8 cellular contexts compared by ENCODE assay signal in genomic region chr22:22321743-22322611, GRCh38.
DNase-seq lines count a peak whose midpoint lies in the region; ATAC-seq and TF ChIP-seq lines count a peak whose summit lies in the region.
"Not testable (repeated sequence)": the region's sequence is repeated elsewhere in the genome, so short reads cannot be mapped to it uniquely, and the experiment has no call there.

No MANE protein-coding gene starts in this region.

- H3K36me3 ChIP-seq in H7 (replicated peaks; ENCODE audit: control insufficient read depth, insufficient read depth, low read length) (peaks cover 11% of the 10 kb centered on the region), SJSA1 (peaks cover 19% of the 10 kb centered on the region)

- not testable (repeated sequence) for H3K4me3 Mint-ChIP-seq in activated T-helper 17 cell treated with anti-CD3 and anti-CD28 coated beads, Interleukin-2, amount 50 U/mL, for 72 hours; nephron progenitor cell; stimulated activated memory B cell treated with anti-CD40 and anti-IgM and Interleukin-4, amounts not matched to agents 10 μg/mL and 1 μg/mL and 100 μg/mL, for 72 hours

- peaks cover 46% of the 10 kb centered on the region for H3K36me3 Mint-ChIP-seq in activated T-helper 17 cell treated with anti-CD3 and anti-CD28 coated beads, Interleukin-2, amount 50 U/mL, for 72 hours (ENCODE audit: low read depth)
- H3K36me3 Mint-ChIP-seq in nephron progenitor cell (ENCODE audit: low read depth): peaks cover 19% of the 10 kb centered on the region
- peaks cover 22% of the 10 kb centered on the region for H3K36me3 Mint-ChIP-seq in stimulated activated memory B cell treated with anti-CD40 and anti-IgM and Interleukin-4, amounts not matched to agents 10 μg/mL and 1 μg/mL and 100 μg/mL, for 72 hours

- not testable (repeated sequence) for H3K4me1 ChIP-seq in SJSA1 (replicated peaks)

- not testable (repeated sequence) for H3K9me3 Mint-ChIP-seq in activated T-helper 17 cell treated with anti-CD3 and anti-CD28 coated beads, Interleukin-2, amount 50 U/mL, for 72 hours; nephron progenitor cell; stimulated activated memory B cell treated with anti-CD40 and anti-IgM and Interleukin-4, amounts not matched to agents 10 μg/mL and 1 μg/mL and 100 μg/mL, for 72 hours

- H3K27me3 ChIP-seq in H7 (ENCODE audit: control insufficient read depth, insufficient read depth, low read length): peaks cover 51% of the 10 kb centered on the region
- H3K27me3 ChIP-seq in SJSA1 (replicated peaks): not testable (repeated sequence)

- H3K27ac ChIP-seq in SJSA1: not testable (repeated sequence)

- peak overlapping the region; percentile 30 for H3K27ac Mint-ChIP-seq in activated T-helper 17 cell treated with anti-CD3 and anti-CD28 coated beads, Interleukin-2, amount 50 U/mL, for 72 hours
- H3K27ac Mint-ChIP-seq in nephron progenitor cell: not testable (repeated sequence)
- H3K27ac Mint-ChIP-seq in stimulated activated memory B cell treated with anti-CD40 and anti-IgM and Interleukin-4, amounts not matched to agents 10 μg/mL and 1 μg/mL and 100 μg/mL, for 72 hours: peak overlapping the region; percentile 22

- H3K4me1 Mint-ChIP-seq in activated T-helper 17 cell treated with anti-CD3 and anti-CD28 coated beads, Interleukin-2, amount 50 U/mL, for 72 hours; nephron progenitor cell: not testable (repeated sequence)
- peaks cover 32% of the 10 kb centered on the region for H3K4me1 Mint-ChIP-seq in stimulated activated memory B cell treated with anti-CD40 and anti-IgM and Interleukin-4, amounts not matched to agents 10 μg/mL and 1 μg/mL and 100 μg/mL, for 72 hours

- not testable (repeated sequence) for H3K9me3 ChIP-seq in SJSA1 (replicated peaks)

- TF ChIP-seq CTCF in nephron progenitor cell (IDR thresholded peaks at IDR 0.05): peak; percentile 83

- ATAC-seq in activated T-helper 17 cell treated with anti-CD3 and anti-CD28 coated beads, Interleukin-2, amount 50 U/mL, for 72 hours (replicated peaks): peak; percentile 95
- ATAC-seq in stimulated activated memory B cell treated with anti-CD40 and anti-IgM and Interleukin-4, amounts not matched to agents 10 μg/mL and 1 μg/mL and 100 μg/mL, for 72 hours: peak; percentile 94

- DNase-seq in DMS114 treated with DMSO at 0.1 percent for 48 hours (lab: John Stamatoyannopoulos, UW; ENCODE audit: unreplicated experiment): peak; percentile 50
- peak; percentile 78 for DNase-seq in H7
- DNase-seq in MV-4-11 (lab: John Stamatoyannopoulos, UW): peak; percentile 64
- peak; percentile 35 to 72 for DNase-seq in SJSA1 (ENCODE audit: low read depth in 1 of 2, low spot score in 2 of 2)
- DNase-seq in fibroblast of peridontal ligament (ENCODE audit: extremely low read depth): peak; percentile 49
- peak; percentile 77 for DNase-seq in nephron progenitor cell

- H3K27me3 Mint-ChIP-seq in activated T-helper 17 cell treated with anti-CD3 and anti-CD28 coated beads, Interleukin-2, amount 50 U/mL, for 72 hours; nephron progenitor cell (ENCODE audit: low read depth, poor library complexity); stimulated activated memory B cell treated with anti-CD40 and anti-IgM and Interleukin-4, amounts not matched to agents 10 μg/mL and 1 μg/mL and 100 μg/mL, for 72 hours: not testable (repeated sequence)

- H3K4me3 ChIP-seq in H7 (ENCODE audit: insufficient read depth, low read depth, low read length); SJSA1: not testable (repeated sequence)
